17 cellular contexts compared by ENCODE assay signal in genomic region chr13:27857271-27857670, GRCh38.
DNase-seq lines count a peak whose midpoint lies in the region; TF ChIP-seq lines count a peak whose summit lies in the region.
"Had no signal": no experiment of that assay in that cellular context is flagged by ENCODE, and none has a peak within 500 bp of the region (broad histone marks: within the 10 kb centered on the region; RNA-seq: fewer than 3 reads in every experiment).

No MANE protein-coding gene starts in this region.

- no peak overlapping the region for H3K4me3 ChIP-seq in colonic mucosa

- intact Hi-C loops in posterior cingulate gyrus (cut with DNase I): no loop called here
- intact Hi-C loops in colonic mucosa (cut with DNase I): no loop called here

- H3K27ac ChIP-seq in colonic mucosa: no peak overlapping the region

- no peaks in the 10 kb centered on the region for H3K36me3 ChIP-seq in colonic mucosa

- H3K4me1 ChIP-seq in colonic mucosa: no peaks in the 10 kb centered on the region

- TF ChIP-seq CTCF in colonic mucosa (IDR thresholded peaks at IDR 0.05): no peak

- H3K9ac ChIP-seq in colonic mucosa (ENCODE audit: low read depth in 2 of 2, low read length in 2 of 2): no peak overlapping the region

- peak; percentile 53 for DNase-seq in DMS 273 treated with DMSO at 0.1 percent for 48 hours (lab: John Stamatoyannopoulos, UW)
- DNase-seq in NCI-H1105 (lab: John Stamatoyannopoulos, UW): peak; percentile 37
- peak; percentile 56 for DNase-seq in NCI-H2196 (lab: John Stamatoyannopoulos, UW; ENCODE audit: unreplicated experiment)
- DNase-seq in SHP77 (lab: John Stamatoyannopoulos, UW): peak; percentile 96
- no peak for DNase-seq in posterior cingulate gyrus
- DNase-seq in colonic mucosa: no peak
- no peak for DNase-seq in LoVo (ENCODE audit: low spot score)
- no peak for DNase-seq in activated CD4-positive, alpha-beta T cell treated with anti-CD3 and anti-CD28 coated beads, Interleukin-2, amount 50 U/mL, for 1 hour
- DNase-seq: activated CD4-positive, alpha-beta T cell treated with anti-CD3 and anti-CD28 coated beads for 48 hours; activated naive CD8-positive, alpha-beta T cell treated with anti-CD3 and anti-CD28 coated beads, Interleukin-2, amount 50 U/mL, for 24 hours; cortex of kidney; DND-41; hippocampal formation; naive thymus-derived CD4-positive, alpha-beta T cell; NCI-H1436 treated with DMSO at 0.1 percent for 48 hours; stimulated activated naive B cell treated with anti-CD40 and anti-IgM and Interleukin-4, amounts not matched to agents 10 μg/mL and 1 μg/mL and 100 μg/mL, for 72 hours; T-cell had no signal

- H3K27me3 ChIP-seq in colonic mucosa: peaks cover 8% of the 10 kb centered on the region

- H3K9me3 ChIP-seq in colonic mucosa: no peaks in the 10 kb centered on the region

Comparison
In these comparisons a context has a peak if more than half of its experiments do, and no peak if none do; other contexts are left out.
1. DNase-seq: peak in DMS 273 treated with DMSO at 0.1 percent for 48 hours (single experiment), NCI-H1105 (single experiment), NCI-H2196 (single experiment) and SHP77 (2 of 2); none in posterior cingulate gyrus (0 of 10), colonic mucosa (single experiment), LoVo (single experiment) and activated CD4-positive, alpha-beta T cell treated with anti-CD3 and anti-CD28 coated beads, Interleukin-2, amount 50 U/mL, for 1 hour (single experiment).